In the genomic region with DNA sequence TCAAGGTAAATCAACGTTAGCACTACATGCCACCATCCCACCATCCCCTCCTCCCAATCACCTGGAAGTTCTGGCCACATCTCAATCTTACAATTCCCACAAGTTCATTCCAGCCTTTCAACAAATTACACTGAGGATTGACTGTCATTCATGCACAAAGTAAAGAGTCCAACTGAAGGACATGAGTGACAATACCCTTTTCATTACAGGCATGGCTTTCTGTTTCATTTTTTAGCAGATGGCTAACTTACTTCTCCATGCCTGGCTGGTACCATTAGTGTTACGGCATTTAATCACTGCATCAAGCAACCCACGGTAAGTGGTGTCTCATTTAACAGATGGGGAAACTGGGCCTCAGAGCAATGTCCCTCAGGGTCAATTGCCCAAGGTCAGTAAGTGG, we compare ENCODE assay signal across 12 cellular contexts.
DNase-seq lines count a peak whose midpoint lies in the region; ATAC-seq and TF ChIP-seq lines count a peak whose summit lies in the region.
"Had no signal": no experiment of that assay in that cellular context is flagged by ENCODE, and none has a peak within 500 bp of the region (broad histone marks: within the 10 kb centered on the region; RNA-seq: fewer than 3 reads in every experiment).

No MANE protein-coding gene starts in this region.

- ATAC-seq in GM18511 (IDR thresholded peaks at IDR 0.05; ENCODE audit: unreplicated experiment) (peak; percentile 68), GM21529 (IDR thresholded peaks at IDR 0.05; ENCODE audit: unreplicated experiment) (peak; percentile 43), GM21786 (IDR thresholded peaks at IDR 0.05; ENCODE audit: unreplicated experiment) (no peak)
- ATAC-seq: K562 had no signal

- H3K27ac ChIP-seq in stomach: no peak overlapping the region

- peak; percentile 3 for DNase-seq in HT1080 (ENCODE audit: low read depth)
- peak; percentile 31 for DNase-seq in kidney glomerular epithelial cell (lab: John Stamatoyannopoulos, UW)
- no peak for DNase-seq in stomach
- no peak for DNase-seq in HT-29 (ENCODE audit: low spot score)
- DNase-seq in HUDEP-2 (lab: John Stamatoyannopoulos, UW; ENCODE audit: unreplicated experiment in 76 of 76): no peak
- DNase-seq: activated CD4-positive, alpha-beta T cell treated with anti-CD3 and anti-CD28 coated beads, Interleukin-2, amount 50 U/mL, for 48 hours; cerebellar nuclear complex; NCI-H2081 had no signal

- no peaks in the 10 kb centered on the region for H3K27me3 ChIP-seq in stomach

- H3K4me3 ChIP-seq in stomach: no peak overlapping the region
- H3K4me3 ChIP-seq: K562 had no signal

- TF ChIP-seq CTCF in stomach (IDR thresholded peaks at IDR 0.05): no peak

- TF ChIP-seq EP300 in stomach (IDR thresholded peaks at IDR 0.05): no peak

- H3K9me3 ChIP-seq in stomach: no peaks in the 10 kb centered on the region

- peaks cover 0 to under 1% (median under 1%) of the 10 kb centered on the region in 4 donors for H3K36me3 ChIP-seq in stomach

- TF ChIP-seq POLR2A in stomach (IDR thresholded peaks at IDR 0.05): no peak

- WGBS in stomach, 5 donors: 53 to 83% (median 81%) methylated on average over 3 of the region's 3 CpGs

- intact Hi-C loops in stomach (cut with DNase I; ENCODE audit: low total_unique reads): no loop called here

- peaks cover 0 to 21% (median 4%) of the 10 kb centered on the region in 4 donors for H3K4me1 ChIP-seq in stomach

Comparison
In these comparisons a context has a peak if more than half of its experiments do, and no peak if none do; other contexts are left out.
1. DNase-seq: peak in HT1080 (single experiment) and kidney glomerular epithelial cell (single experiment); none in stomach (single experiment), HT-29 (single experiment) and HUDEP-2 (0 of 76).